In genomic region chr3:99875573-99875924, GRCh38 we compare ENCODE assay signal across 8 cellular contexts. TPM values are rescaled to one million over a fixed set of nuclear protein-coding genes. Genes with fewer than 3 reads are reported as not detected.
A peak's percentile ranks its signal among the peaks of the same experiment; 100 is the strongest.
DNase-seq lines count a peak whose midpoint lies in the region; ATAC-seq and TF ChIP-seq lines count a peak whose summit lies in the region.

No MANE protein-coding gene starts in this region.

- no peaks in the 10 kb centered on the region for H3K27me3 ChIP-seq in GM06990 (replicated peaks; ENCODE audit: control insufficient read depth, insufficient read depth, low read length)
- H3K27me3 ChIP-seq in liver (ENCODE audit: control insufficient read depth in 4 of 4, insufficient read depth in 4 of 4, low read length in 3 of 4), result no peaks in the 10 kb centered on the region
- no peaks in the 10 kb centered on the region for H3K27me3 ChIP-seq in tibial artery

- no peaks in the 10 kb centered on the region for H3K9me3 Mint-ChIP-seq in chondrocyte (ENCODE audit: low read depth)

- no peaks in the 10 kb centered on the region for H3K27me3 Mint-ChIP-seq in chondrocyte (ENCODE audit: low read depth)

- ATAC-seq in HG02884 (IDR thresholded peaks at IDR 0.05; ENCODE audit: unreplicated experiment) (no peak), GM21423 (IDR thresholded peaks at IDR 0.05; ENCODE audit: unreplicated experiment) (no peak)

- WGBS in liver, result 8% methylated on average over 7 of the region's 7 CpGs

- H3K4me3 Mint-ChIP-seq in chondrocyte (ENCODE audit: unreplicated experiment), result peak overlapping the region; percentile 78

- no peak for TF ChIP-seq RAD21 in liver (IDR thresholded peaks at IDR 0.05)

- H3K4me1 ChIP-seq in liver (ENCODE audit: control insufficient read depth in 4 of 4, insufficient read depth in 4 of 4, low read length in 3 of 4), result peaks cover 0 to 20% (median 5%) of the 10 kb centered on the region in 4 donors
- peaks cover 0 to 46% (median 11%) of the 10 kb centered on the region in 4 donors for H3K4me1 ChIP-seq in tibial artery

- DNase-seq in GM06990 (ENCODE audit: extremely low read depth, insufficient read length), result no peak
- peak; percentile 33 for DNase-seq in NOMO-1 treated with dmso at 0.1 percent for 144 hours (lab: John Stamatoyannopoulos, UW; ENCODE audit: unreplicated experiment)
- DNase-seq in chondrocyte (ENCODE audit: low spot score), result no peak
- no peak for DNase-seq in tibial artery
- no peak for DNase-seq in SHP77 treated with DMSO at 0.1 percent for 48 hours (lab: John Stamatoyannopoulos, UW)

- intact Hi-C loops in tibial artery (cut with DNase I; ENCODE audit: low total_unique reads), result no loop called here

- peak overlapping the region; percentile 88 for H3K27ac Mint-ChIP-seq in chondrocyte (ENCODE audit: unreplicated experiment)

- H3K4me3 ChIP-seq in GM06990 (replicated peaks; ENCODE audit: low read depth, low read length), result peak overlapping the region; percentile 76
- peak overlapping the region; percentile 53 to 82 (median 73) for H3K4me3 ChIP-seq in liver (ENCODE audit: low read depth in 1 of 3, low read length in 3 of 3)
- peak overlapping the region; percentile 74 to 87 for H3K4me3 ChIP-seq in tibial artery

- peak overlapping the region; percentile 75 to 84 for H3K27ac ChIP-seq in liver (ENCODE audit: low read depth in 1 of 2, low read length in 2 of 2)
- H3K27ac ChIP-seq in tibial artery, result peak overlapping the region; percentile 96 to 97

- H3K4me1 Mint-ChIP-seq in chondrocyte (ENCODE audit: low read depth), result peaks cover 58% of the 10 kb centered on the region

- TF ChIP-seq CTCF in GM06990 (IDR thresholded peaks at IDR 0.05; ENCODE audit: insufficient read depth, low read length, poor library complexity, severe bottlenecking) (no peak), chondrocyte (IDR thresholded peaks at IDR 0.05) (no peak), liver (IDR thresholded peaks at IDR 0.05; ENCODE audit: low read depth, low read length, missing input control) (no peak), tibial artery (IDR thresholded peaks at IDR 0.05) (no peak)

- H3K36me3 ChIP-seq in GM06990 (ENCODE audit: control insufficient read depth, insufficient read depth, low read length), result no peaks in the 10 kb centered on the region
- H3K36me3 ChIP-seq in liver (ENCODE audit: control insufficient read depth in 4 of 4, insufficient read depth in 3 of 4, low read depth in 1 of 4, low read length in 3 of 4), result no peaks in the 10 kb centered on the region
- peaks cover 0 to 10% (median 0%) of the 10 kb centered on the region in 3 donors for H3K36me3 ChIP-seq in tibial artery

- H3K36me3 Mint-ChIP-seq in chondrocyte (ENCODE audit: low read depth), result peaks cover 9% of the 10 kb centered on the region

- peak overlapping the region; percentile 87 to 96 for H3K9ac ChIP-seq in liver (ENCODE audit: low read depth in 1 of 2, low read length in 2 of 2)

- H3K9me3 ChIP-seq in liver (ENCODE audit: control insufficient read depth in 4 of 4, low read length in 3 of 4) (no peaks in the 10 kb centered on the region), tibial artery (no peaks in the 10 kb centered on the region)

TF ChIP-seq in liver, 16 proteins besides CTCF, POLR2A, EP300 and RAD21:
- no peak for TF ChIP-seq ATF3 (IDR thresholded peaks at IDR 0.05)
- TF ChIP-seq TAF1 (conservative IDR thresholded peaks at IDR 0.05), result no peak
- no peak for TF ChIP-seq FOXA2 (IDR thresholded peaks at IDR 0.05)
- peak; percentile 12 for TF ChIP-seq YY1 (IDR thresholded peaks at IDR 0.05)
- TF ChIP-seq FOXA1 (IDR thresholded peaks at IDR 0.05), result no peak
TF ChIP-seq in liver: peak in this region for 1.

RNA-seq across cellular contexts. Expression of gene CMSS1, which starts 57.9 kb away (rescaled TPM):
- total RNA-seq in chondrocyte (19.5 to 57.6 TPM (median 22.3 TPM) in 3 replicates), liver (1 to 10 TPM; 3.8 to 5.3 TPM)
- polyA plus RNA-seq in liver, result 10 to 100 TPM in 1 of 2 donors, 1 to 10 TPM in 1; 9.7 to 19.5 TPM
